8 cellular contexts compared by ENCODE assay signal in the genomic region with DNA sequence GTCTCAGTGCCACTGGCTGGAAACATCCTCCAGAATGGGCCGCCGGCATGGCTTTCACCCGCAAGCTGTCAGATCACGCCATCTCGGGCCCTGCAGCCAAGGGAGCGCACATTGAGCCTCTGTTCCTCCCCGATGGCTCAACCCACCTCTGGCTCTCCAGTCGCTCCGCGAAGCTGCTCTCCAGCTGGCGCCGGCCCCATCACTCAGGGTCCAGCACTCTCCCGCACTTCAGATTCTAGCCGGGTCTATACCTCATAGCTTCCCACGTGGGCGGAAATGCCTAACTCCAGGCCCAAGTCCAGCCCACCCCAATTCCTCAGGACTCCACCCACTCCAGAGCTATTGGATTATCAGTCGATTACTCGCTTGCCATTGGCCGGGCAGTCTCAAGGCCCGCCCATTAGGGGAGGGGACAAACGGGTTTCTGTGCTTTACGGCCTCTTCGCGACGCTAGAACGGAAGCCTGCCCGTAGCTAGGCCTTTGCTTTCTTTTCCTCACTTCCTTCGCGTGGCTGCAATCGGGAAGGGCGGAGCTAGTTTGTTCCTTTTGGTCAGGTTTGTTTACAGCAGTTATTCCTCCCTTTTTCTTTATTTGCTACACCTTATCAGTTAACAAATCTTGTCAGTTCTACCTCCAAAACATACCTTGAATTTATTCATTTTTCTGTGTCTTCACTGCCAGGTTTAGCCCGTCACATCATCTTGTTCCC. TPM values are rescaled to one million over a fixed set of nuclear protein-coding genes. Genes with fewer than 3 reads are reported as not detected.
A peak's percentile ranks its signal among the peaks of the same experiment; 100 is the strongest.
DNase-seq lines count a peak whose midpoint lies in the region; ATAC-seq, FAIRE-seq and TF ChIP-seq lines count a peak whose summit lies in the region.

A gene with protein sequence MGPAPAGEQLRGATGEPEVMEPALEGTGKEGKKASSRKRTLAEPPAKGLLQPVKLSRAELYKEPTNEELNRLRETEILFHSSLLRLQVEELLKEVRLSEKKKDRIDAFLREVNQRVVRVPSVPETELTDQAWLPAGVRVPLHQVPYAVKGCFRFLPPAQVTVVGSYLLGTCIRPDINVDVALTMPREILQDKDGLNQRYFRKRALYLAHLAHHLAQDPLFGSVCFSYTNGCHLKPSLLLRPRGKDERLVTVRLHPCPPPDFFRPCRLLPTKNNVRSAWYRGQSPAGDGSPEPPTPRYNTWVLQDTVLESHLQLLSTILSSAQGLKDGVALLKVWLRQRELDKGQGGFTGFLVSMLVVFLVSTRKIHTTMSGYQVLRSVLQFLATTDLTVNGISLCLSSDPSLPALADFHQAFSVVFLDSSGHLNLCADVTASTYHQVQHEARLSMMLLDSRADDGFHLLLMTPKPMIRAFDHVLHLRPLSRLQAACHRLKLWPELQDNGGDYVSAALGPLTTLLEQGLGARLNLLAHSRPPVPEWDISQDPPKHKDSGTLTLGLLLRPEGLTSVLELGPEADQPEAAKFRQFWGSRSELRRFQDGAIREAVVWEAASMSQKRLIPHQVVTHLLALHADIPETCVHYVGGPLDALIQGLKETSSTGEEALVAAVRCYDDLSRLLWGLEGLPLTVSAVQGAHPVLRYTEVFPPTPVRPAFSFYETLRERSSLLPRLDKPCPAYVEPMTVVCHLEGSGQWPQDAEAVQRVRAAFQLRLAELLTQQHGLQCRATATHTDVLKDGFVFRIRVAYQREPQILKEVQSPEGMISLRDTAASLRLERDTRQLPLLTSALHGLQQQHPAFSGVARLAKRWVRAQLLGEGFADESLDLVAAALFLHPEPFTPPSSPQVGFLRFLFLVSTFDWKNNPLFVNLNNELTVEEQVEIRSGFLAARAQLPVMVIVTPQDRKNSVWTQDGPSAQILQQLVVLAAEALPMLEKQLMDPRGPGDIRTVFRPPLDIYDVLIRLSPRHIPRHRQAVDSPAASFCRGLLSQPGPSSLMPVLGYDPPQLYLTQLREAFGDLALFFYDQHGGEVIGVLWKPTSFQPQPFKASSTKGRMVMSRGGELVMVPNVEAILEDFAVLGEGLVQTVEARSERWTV (minus strand): TSS at position 282 of the 710 bp plus-strand sequence. CDS start 82 bp downstream, at position 200.

- H3K27me3 ChIP-seq in AG04450 (ENCODE audit: control insufficient read depth, insufficient read depth, low read length) = no peaks in the 10 kb centered on the region
- no peaks in the 10 kb centered on the region for H3K27me3 ChIP-seq in small intestine (ENCODE audit: control insufficient read depth in 2 of 2, insufficient read depth in 2 of 2, low read length in 2 of 2)

- POLR2A ChIA-PET in AG04450 (lab: Yijun Ruan, JAX) = interaction anchor here (0.6 to 1.6 kb wide), 12 partner anchors 8 to 184 kb away, joined by 3 to 11 read pairs (median 4); a partner anchor contains a TSS
- POLR2A ChIA-PET in WTC11 (lab: Charles Lee) = interaction anchor here (0.6 to 1.0 kb wide), 6 partner anchors 27 to 184 kb away, joined by 3 to 5 read pairs (median 4); a partner anchor contains a TSS

- H3K4me1 Mint-ChIP-seq in WTC11 = peaks cover 10% of the 10 kb centered on the region; the same call in 1 of the 2 replicates

- H3K4me1 ChIP-seq in small intestine (ENCODE audit: control insufficient read depth in 2 of 2, insufficient read depth in 1 of 2, low read depth in 1 of 2, low read length in 1 of 2) = no peaks in the 10 kb centered on the region

- TF ChIP-seq CTCF in AG04450 (IDR thresholded peaks at IDR 0.05; ENCODE audit: low read depth, low read length) = no peak
- no peak for TF ChIP-seq CTCF in WTC11 (IDR thresholded peaks at IDR 0.05)
- TF ChIP-seq CTCF in cardiac fibroblast (IDR thresholded peaks at IDR 0.05; ENCODE audit: low read depth, low read length) = no peak

- peaks cover 35% of the 10 kb centered on the region for H3K36me3 Mint-ChIP-seq in WTC11

- no peaks in the 10 kb centered on the region for H3K9me3 Mint-ChIP-seq in WTC11

- H3K36me3 ChIP-seq in small intestine (ENCODE audit: control insufficient read depth in 2 of 2, insufficient read depth in 2 of 2, low read length in 2 of 2) = peaks cover 3 to 5% of the 10 kb centered on the region in 2 donors

- DNase-seq in AG04450 (ENCODE audit: low read depth, low spot score) = peak; percentile 98
- peak; percentile 88 for DNase-seq in NCI-H226
- DNase-seq in WTC11 (ENCODE audit: low spot score) = peak; percentile 98
- peak; percentile 99 to 100 for DNase-seq in cardiac fibroblast (ENCODE audit: low read depth in 2 of 2)
- peak; percentile 97 for DNase-seq in iPS-NIHi11 (ENCODE audit: low spot score)
- DNase-seq in small intestine = peak; percentile 100

- H3K9me3 ChIP-seq in AG04450 (ENCODE audit: control insufficient read depth, insufficient read depth, low read length) (no peaks in the 10 kb centered on the region), small intestine (ENCODE audit: control insufficient read depth, low read depth) (no peaks in the 10 kb centered on the region)

- H3K4me3 ChIP-seq in AG04450 (ENCODE audit: low read depth, low read length) = peak within 1 kb of the TSS; percentile 99
- peak within 1 kb of the TSS; percentile 98 to 100 for H3K4me3 ChIP-seq in cardiac fibroblast (replicated peaks in 1 of 2; ENCODE audit: low read depth in 2 of 2, low read length in 2 of 2)
- peak within 1 kb of the TSS; percentile 72 to 82 for H3K4me3 ChIP-seq in small intestine (ENCODE audit: low read depth in 1 of 2, low read length in 2 of 2)

- 0% methylated on average over 32 of the region's 32 CpGs for WGBS in small intestine, 3 donors

- no peaks in the 10 kb centered on the region for H3K27me3 Mint-ChIP-seq in WTC11 (ENCODE audit: low read depth)

- H3K27ac Mint-ChIP-seq in WTC11 = peak within 1 kb of the TSS; percentile 97

- CTCF ChIA-PET in AG04450 (lab: Charles Lee) (interaction anchor here (0.6 to 4.4 kb wide), 11 partner anchors 9 to 247 kb away, joined by 3 to 47 read pairs (median 3); no protein-coding TSS in a partner anchor), WTC11 (lab: Charles Lee) (interaction anchor here (0.8 to 6.5 kb wide), 18 partner anchors 8 to 264 kb away, joined by 3 to 45 read pairs (median 6); a partner anchor contains a TSS)

- FAIRE-seq in small intestine (lab: Jason Lieb, UNC) = peak; percentile 95

- ATAC-seq in GM18909 (IDR thresholded peaks at IDR 0.05; ENCODE audit: poor library complexity, unreplicated experiment) (peak; percentile 99), HG03175 (IDR thresholded peaks at IDR 0.05; ENCODE audit: unreplicated experiment) (peak; percentile 99), WTC11 (peak; percentile 100)

- H3K27ac ChIP-seq in AG04450 (ENCODE audit: low read depth, low read length) = peak within 1 kb of the TSS; percentile 52
- peak within 1 kb of the TSS in 1 of 2 donors; percentile 74 for H3K27ac ChIP-seq in small intestine (ENCODE audit: low read depth in 1 of 2, low read length in 1 of 2)

- H3K4me3 Mint-ChIP-seq in WTC11 = peak within 1 kb of the TSS; percentile 96

TF ChIP-seq in WTC11, 78 proteins besides CTCF, POLR2A, EP300 and RAD21 (continues in another document):
- TF ChIP-seq FOXK1 (CRISPR knock-in tag; IDR thresholded peaks at IDR 0.05) (peak; percentile 85), TP53 (CRISPR knock-in tag; IDR thresholded peaks at IDR 0.05) (no peak), MXD4 (CRISPR knock-in tag; IDR thresholded peaks at IDR 0.05; ENCODE audit: borderline replicate concordance) (no peak), GTF2I (CRISPR knock-in tag; conservative IDR thresholded peaks at IDR 0.05) (no peak), SP1 (CRISPR knock-in tag; conservative IDR thresholded peaks at IDR 0.05) (peak; percentile 100), NFATC4 (CRISPR knock-in tag; IDR thresholded peaks at IDR 0.05) (no peak), GABPB1 (CRISPR knock-in tag; IDR thresholded peaks at IDR 0.05) (no peak; the same call in 1 of the 2 replicates), SMAD3 (CRISPR knock-in tag; IDR thresholded peaks at IDR 0.05; ENCODE audit: borderline replicate concordance) (0 out of 2 replicates have a peak, but pooled peaks have one; percentile 28), OVOL2 (CRISPR knock-in tag; IDR thresholded peaks at IDR 0.05; ENCODE audit: borderline replicate concordance) (no peak)
- TF ChIP-seq, protein P1, sequence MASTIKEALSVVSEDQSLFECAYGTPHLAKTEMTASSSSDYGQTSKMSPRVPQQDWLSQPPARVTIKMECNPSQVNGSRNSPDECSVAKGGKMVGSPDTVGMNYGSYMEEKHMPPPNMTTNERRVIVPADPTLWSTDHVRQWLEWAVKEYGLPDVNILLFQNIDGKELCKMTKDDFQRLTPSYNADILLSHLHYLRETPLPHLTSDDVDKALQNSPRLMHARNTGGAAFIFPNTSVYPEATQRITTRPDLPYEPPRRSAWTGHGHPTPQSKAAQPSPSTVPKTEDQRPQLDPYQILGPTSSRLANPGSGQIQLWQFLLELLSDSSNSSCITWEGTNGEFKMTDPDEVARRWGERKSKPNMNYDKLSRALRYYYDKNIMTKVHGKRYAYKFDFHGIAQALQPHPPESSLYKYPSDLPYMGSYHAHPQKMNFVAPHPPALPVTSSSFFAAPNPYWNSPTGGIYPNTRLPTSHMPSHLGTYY (CRISPR knock-in tag; IDR thresholded peaks at IDR 0.05) = no peak
- TF ChIP-seq, protein P2, sequence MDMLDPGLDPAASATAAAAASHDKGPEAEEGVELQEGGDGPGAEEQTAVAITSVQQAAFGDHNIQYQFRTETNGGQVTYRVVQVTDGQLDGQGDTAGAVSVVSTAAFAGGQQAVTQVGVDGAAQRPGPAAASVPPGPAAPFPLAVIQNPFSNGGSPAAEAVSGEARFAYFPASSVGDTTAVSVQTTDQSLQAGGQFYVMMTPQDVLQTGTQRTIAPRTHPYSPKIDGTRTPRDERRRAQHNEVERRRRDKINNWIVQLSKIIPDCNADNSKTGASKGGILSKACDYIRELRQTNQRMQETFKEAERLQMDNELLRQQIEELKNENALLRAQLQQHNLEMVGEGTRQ (CRISPR knock-in tag; IDR thresholded peaks at IDR 0.05) = peak; percentile 87
- TF ChIP-seq, protein P3, sequence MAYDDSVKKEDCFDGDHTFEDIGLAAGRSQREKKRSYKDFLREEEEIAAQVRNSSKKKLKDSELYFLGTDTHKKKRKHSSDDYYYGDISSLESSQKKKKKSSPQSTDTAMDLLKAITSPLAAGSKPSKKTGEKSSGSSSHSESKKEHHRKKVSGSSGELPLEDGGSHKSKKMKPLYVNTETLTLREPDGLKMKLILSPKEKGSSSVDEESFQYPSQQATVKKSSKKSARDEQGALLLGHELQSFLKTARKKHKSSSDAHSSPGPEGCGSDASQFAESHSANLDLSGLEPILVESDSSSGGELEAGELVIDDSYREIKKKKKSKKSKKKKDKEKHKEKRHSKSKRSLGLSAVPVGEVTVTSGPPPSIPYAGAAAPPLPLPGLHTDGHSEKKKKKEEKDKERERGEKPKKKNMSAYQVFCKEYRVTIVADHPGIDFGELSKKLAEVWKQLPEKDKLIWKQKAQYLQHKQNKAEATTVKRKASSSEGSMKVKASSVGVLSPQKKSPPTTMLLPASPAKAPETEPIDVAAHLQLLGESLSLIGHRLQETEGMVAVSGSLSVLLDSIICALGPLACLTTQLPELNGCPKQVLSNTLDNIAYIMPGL (CRISPR knock-in tag; IDR thresholded peaks at IDR 0.05) = peak; percentile 33; the same call in 1 of the 2 replicates

RNA-seq across cellular contexts. Expression of the gene that starts here (rescaled TPM):
- polyA plus RNA-seq in AG04450 (2011; rRNA removed) = 34.7 and 42.6 TPM in 2 replicates
- polyA minus RNA-seq in AG04450 (2011; rRNA and poly(A)+ RNA removed) = 49.7 and 60.8 TPM in 2 replicates
- 38.6 to 48.5 TPM (median 42.2 TPM) in 3 replicates for total RNA-seq in WTC11 (2021)
- polyA plus RNA-seq in small intestine = 10 to 100 TPM in 2 of 3 donors, 1 to 10 TPM in 1; 8.5 to 19.6 (median 10.3) TPM
